11 cellular contexts compared by ENCODE assay signal in genomic region chr4:98794565-98795205, GRCh38.
DNase-seq lines count a peak whose midpoint lies in the region; ATAC-seq and TF ChIP-seq lines count a peak whose summit lies in the region.
"Had no signal": no experiment of that assay in that cellular context is flagged by ENCODE, and none has a peak within 500 bp of the region (broad histone marks: within the 10 kb centered on the region; RNA-seq: fewer than 3 reads in every experiment).

No MANE protein-coding gene starts in this region.

- no peaks in the 10 kb centered on the region for H3K27me3 Mint-ChIP-seq in CD14-positive monocyte (ENCODE audit: low read depth in 3 of 3)

- no peak overlapping the region for H3K27ac Mint-ChIP-seq in CD14-positive monocyte
- H3K27ac Mint-ChIP-seq: activated B cell treated with CpG ODN at 0.5 μM for 24 hours had no signal

- TF ChIP-seq CTCF in epithelial cell of proximal tubule (conservative IDR thresholded peaks at IDR 0.05; ENCODE audit: low read depth, low read length) (no peak), CD14-positive monocyte (IDR thresholded peaks at IDR 0.05) (no peak)

- no peak overlapping the region for H3K4me3 Mint-ChIP-seq in CD14-positive monocyte
- H3K4me3 Mint-ChIP-seq: activated B cell treated with CpG ODN at 0.5 μM for 24 hours had no signal

- peak; percentile 62 for DNase-seq in ELR (ENCODE audit: low read depth)
- DNase-seq in RKO (ENCODE audit: low spot score): peak; percentile 31
- DNase-seq in epithelial cell of proximal tubule (ENCODE audit: low read depth): peak; percentile 16
- DNase-seq in stimulated activated CD4-positive, alpha-beta T cell treated with anti-CD3 and anti-CD28 coated beads, Interleukin-15, amount 100 ng/mL, for 48 hours (ENCODE audit: low read depth in 2 of 2): peak; percentile 47 to 49
- no peak for DNase-seq in NCI-H510A treated with DMSO at 0.1 percent for 48 hours (lab: John Stamatoyannopoulos, UW)
- no peak for DNase-seq in CD1c-positive myeloid dendritic cell (ENCODE audit: extremely low spot score)
- no peak for DNase-seq in CD14-positive monocyte (ENCODE audit: low spot score)
- DNase-seq: activated B cell treated with CpG ODN at 0.5 μM for 24 hours, NCI-H748 treated with DMSO at 0.1 percent for 48 hours, stomach had no signal

- intact Hi-C loops in CD14-positive monocyte (cut with micrococcal nuclease): no loop called here

- no peak overlapping the region for H3K4me3 ChIP-seq in epithelial cell of proximal tubule (ENCODE audit: low read depth, low read length)
- H3K4me3 ChIP-seq: stomach had no signal

- H3K4me1 Mint-ChIP-seq in CD14-positive monocyte: no peaks in the 10 kb centered on the region
- H3K4me1 Mint-ChIP-seq: activated B cell treated with CpG ODN at 0.5 μM for 24 hours had no signal

- H3K9me3 Mint-ChIP-seq in CD14-positive monocyte: peaks cover 0 to 3% (median 2%) of the 10 kb centered on the region in 7 donors
- H3K9me3 Mint-ChIP-seq: activated B cell treated with CpG ODN at 0.5 μM for 24 hours had no signal

- no peaks in the 10 kb centered on the region for H3K36me3 Mint-ChIP-seq in CD14-positive monocyte

- no peak for ATAC-seq in GM21367 (IDR thresholded peaks at IDR 0.05; ENCODE audit: unreplicated experiment)

Comparison
In these comparisons a context has a peak if more than half of its experiments do, and no peak if none do; other contexts are left out.
1. DNase-seq: peak in ELR (single experiment), RKO (single experiment), epithelial cell of proximal tubule (single experiment) and stimulated activated CD4-positive, alpha-beta T cell treated with anti-CD3 and anti-CD28 coated beads, Interleukin-15, amount 100 ng/mL, for 48 hours (2 of 2); none in NCI-H510A treated with DMSO at 0.1 percent for 48 hours (single experiment), CD1c-positive myeloid dendritic cell (single experiment) and CD14-positive monocyte (single experiment).